Comparison of ENCODE assay signal across 1 cellular context in genomic region chr16:30378236-30379164, GRCh38.
A peak's percentile ranks its signal among the peaks of the same experiment; 100 is the strongest.
TF ChIP-seq lines count a peak whose summit lies in the region.

No MANE protein-coding gene starts in this region.

TF ChIP-seq in HepG2, 621 proteins besides CTCF, POLR2A, EP300 and RAD21 (continued from another document and continues in another):
- TF ChIP-seq SKIL (CRISPR knock-in tag; IDR thresholded peaks at IDR 0.05; ENCODE audit: borderline replicate concordance) (0 out of 2 replicates have a peak, but pooled peaks have one; percentile 24), GMEB2 (CRISPR knock-in tag; IDR thresholded peaks at IDR 0.05; ENCODE audit: low read depth) (no peak), FOXC1 (CRISPR knock-in tag; IDR thresholded peaks at IDR 0.05; ENCODE audit: borderline replicate concordance) (no peak), RXRB (CRISPR knock-in tag; IDR thresholded peaks at IDR 0.05; ENCODE audit: borderline replicate concordance) (0 out of 2 replicates have a peak, but pooled peaks have one; percentile 27), XRCC5 (optimal IDR thresholded peaks at IDR 0.05; ENCODE audit: low read length) (peak; percentile 79), RBM39 (IDR thresholded peaks at IDR 0.05; ENCODE audit: low read depth, low read length, poor library complexity, severe bottlenecking) (peak; percentile 38), NFE2 (CRISPR knock-in tag; IDR thresholded peaks at IDR 0.05) (no peak), ZBTB26 (CRISPR knock-in tag; IDR thresholded peaks at IDR 0.05; ENCODE audit: borderline replicate concordance) (peak; percentile 57; the same call in 1 of the 2 replicates), IRF1 (CRISPR knock-in tag; IDR thresholded peaks at IDR 0.05; ENCODE audit: low read depth) (0 out of 2 replicates have a peak, but pooled peaks have one; percentile 57), ZNF879 (CRISPR knock-in tag; IDR thresholded peaks at IDR 0.05) (peak; percentile 47; the same call in 1 of the 2 replicates), KLF12 (CRISPR knock-in tag; IDR thresholded peaks at IDR 0.05; ENCODE audit: borderline replicate concordance) (peak; percentile 79; the same call in 1 of the 2 replicates), MYPOP (CRISPR knock-in tag; IDR thresholded peaks at IDR 0.05) (peak; percentile 74; the same call in 1 of the 2 replicates), ZFX (CRISPR knock-in tag; IDR thresholded peaks at IDR 0.05; ENCODE audit: low read depth) (peak; percentile 99), DR1 (CRISPR knock-in tag; IDR thresholded peaks at IDR 0.05) (peak; percentile 91), PCBP1 (IDR thresholded peaks at IDR 0.05; ENCODE audit: borderline replicate concordance, low read depth, low read length) (peak; percentile 86; the same call in 1 of the 2 replicates), KLF9 (CRISPR knock-in tag; IDR thresholded peaks at IDR 0.05; ENCODE audit: low read depth) (0 out of 2 replicates have a peak, but pooled peaks have one; percentile 79), ZNF510 (CRISPR knock-in tag; IDR thresholded peaks at IDR 0.05; ENCODE audit: low read depth) (peak; percentile 66; the same call in 1 of the 2 replicates), SP140L (CRISPR knock-in tag; IDR thresholded peaks at IDR 0.05; ENCODE audit: borderline replicate concordance) (no peak), ZNF430 (CRISPR knock-in tag; IDR thresholded peaks at IDR 0.05) (peak; percentile 52), YY1 (IDR thresholded peaks at IDR 0.05; ENCODE audit: insufficient read depth, insufficient replicate concordance, low read depth, low read length) (peak; percentile 23), ARNTL (CRISPR knock-in tag; IDR thresholded peaks at IDR 0.05) (no peak), JUN (CRISPR knock-in tag; IDR thresholded peaks at IDR 0.05) (peak; percentile 58; the same call in 1 of the 2 replicates), TFE3 (CRISPR knock-in tag; IDR thresholded peaks at IDR 0.05) (peak; percentile 44; the same call in 1 of the 2 replicates), ZNF570 (CRISPR knock-in tag; IDR thresholded peaks at IDR 0.05; ENCODE audit: borderline replicate concordance) (no peak; the same call in 1 of the 2 replicates), ZNF761 (CRISPR knock-in tag; conservative IDR thresholded peaks at IDR 0.05) (peak; percentile 64; the same call in 1 of the 2 replicates), ZFP36L1 (CRISPR knock-in tag; IDR thresholded peaks at IDR 0.05) (0 out of 2 replicates have a peak, but pooled peaks have one; percentile 73), HIC2 (CRISPR knock-in tag; IDR thresholded peaks at IDR 0.05; ENCODE audit: low read depth) (peak; percentile 27), ZNF143 (CRISPR knock-in tag; IDR thresholded peaks at IDR 0.05) (no peak), DDIT3 (CRISPR knock-in tag; IDR thresholded peaks at IDR 0.05) (no peak), NFKB2 (CRISPR knock-in tag; IDR thresholded peaks at IDR 0.05; ENCODE audit: borderline replicate concordance) (peak; percentile 92), CEBPG (CRISPR knock-in tag; IDR thresholded peaks at IDR 0.05) (peak; percentile 31), PHF21A (CRISPR knock-in tag; IDR thresholded peaks at IDR 0.05) (peak; percentile 71; the same call in 1 of the 2 replicates), PAXIP1 (CRISPR knock-in tag; conservative IDR thresholded peaks at IDR 0.05) (peak; percentile 68), JUNB (CRISPR knock-in tag; IDR thresholded peaks at IDR 0.05; ENCODE audit: borderline replicate concordance) (no peak), ELF4 (CRISPR knock-in tag; IDR thresholded peaks at IDR 0.05; ENCODE audit: borderline replicate concordance) (peak; percentile 18; the same call in 1 of the 2 replicates), ZNF768 (CRISPR knock-in tag; IDR thresholded peaks at IDR 0.05) (peak; percentile 51; the same call in 1 of the 2 replicates), RXRA (CRISPR knock-in tag; IDR thresholded peaks at IDR 0.05) (peak; percentile 66; the same call in 1 of the 2 replicates), SOX13 (IDR thresholded peaks at IDR 0.05) (0 out of 2 replicates have a peak, but pooled peaks have one; percentile 34), SOX13 (CRISPR knock-in tag; conservative IDR thresholded peaks at IDR 0.05 in 1 of 2, IDR thresholded peaks at IDR 0.05 in 1 of 2) (0 out of 4 replicates have a peak, but pooled peaks of 1 of the 2 experiments have one; percentile 22), HOXA3 (CRISPR knock-in tag; IDR thresholded peaks at IDR 0.05) (peak; percentile 56), SP2 (CRISPR knock-in tag; IDR thresholded peaks at IDR 0.05) (peak; percentile 74; the same call in 1 of the 2 replicates), SMC3 (IDR thresholded peaks at IDR 0.05; ENCODE audit: low read length) (no peak), ARNT2 (CRISPR knock-in tag; IDR thresholded peaks at IDR 0.05; ENCODE audit: low read depth) (peak; percentile 71; the same call in 1 of the 2 replicates), UBTF (CRISPR knock-in tag; IDR thresholded peaks at IDR 0.05) (peak; percentile 94), MAZ (IDR thresholded peaks at IDR 0.05; ENCODE audit: borderline replicate concordance, low read depth, low read length) (no peak; the same call in 1 of the 2 replicates), MAZ (CRISPR knock-in tag; IDR thresholded peaks at IDR 0.05; ENCODE audit: low read depth) (peak; percentile 41; the same call in 1 of the 2 replicates), ZNF607 (CRISPR knock-in tag; IDR thresholded peaks at IDR 0.05; ENCODE audit: borderline replicate concordance) (peak; percentile 70; the same call in 1 of the 2 replicates)
